ENCODE assay signal across 31 cellular contexts in genomic region chr2:173017657-173018420, GRCh38.
"Had no signal": no experiment of that assay in that cellular context is flagged by ENCODE, and none has a peak within 500 bp of the region (broad histone marks: within the 10 kb centered on the region; RNA-seq: fewer than 3 reads in every experiment).

No MANE protein-coding gene starts in this region.

- H3K4me3 ChIP-seq: adrenal gland, body of pancreas, breast epithelium, K562, Peyer's patch, SJSA1 had no signal

- H3K9me3 ChIP-seq: adrenal gland, body of pancreas, breast epithelium, Peyer's patch, SJSA1, SK-N-SH had no signal

- H3K4me1 ChIP-seq: body of pancreas, breast epithelium, Peyer's patch had no signal

- H3K36me3 ChIP-seq: breast epithelium, Peyer's patch, SJSA1 had no signal

- H3K27me3 ChIP-seq: adrenal gland, body of pancreas, breast epithelium, Peyer's patch, SJSA1 had no signal

- H3K27ac ChIP-seq: body of pancreas, breast epithelium, Peyer's patch, SJSA1 had no signal

- ATAC-seq: activated CD4-positive, alpha-beta T cell treated with anti-CD3 and anti-CD28 coated beads for 36 hours; activated CD4-positive, CD25-positive, alpha-beta regulatory T cell treated with anti-CD3 and anti-CD28 coated beads, Interleukin-2, amount 50 U/mL, for 24 hours; activated naive CD4-positive, alpha-beta T cell treated with anti-CD3 and anti-CD28 coated beads, Interleukin-2, amount 50 U/mL, for 72 hours; activated T-cell treated with anti-CD3 and anti-CD28 coated beads, Interleukin-2, amount 50 U/mL, for 4 hours; body of pancreas; K562; WTC11 had no signal

- DNase-seq: activated CD4-positive, alpha-beta memory T cell treated with anti-CD3 and anti-CD28 coated beads for 36 hours; activated CD4-positive, alpha-beta T cell treated with anti-CD3 and anti-CD28 coated beads for 36 hours; activated CD4-positive, alpha-beta T cell treated with anti-CD3 and anti-CD28 coated beads, Interleukin-2, amount 50 U/mL, for 1 hour; activated CD8-positive, alpha-beta memory T cell treated with anti-CD3 and anti-CD28 coated beads, Interleukin-2, amount 50 U/mL, for 4 hours; activated gamma-delta T cell treated with Interleukin-2 at 50 U/mL for 16 hours; activated naive CD4-positive, alpha-beta T cell treated with anti-CD3 and anti-CD28 coated beads for 36 hours; activated T-cell treated with anti-CD3 and anti-CD28 coated beads for 4 hours; activated T-cell treated with anti-CD3 and anti-CD28 coated beads, Interleukin-2, amount 50 U/mL, for 4 hours; body of pancreas; caudate nucleus; NCI-H1092 treated with DMSO at 0.1 percent for 48 hours; NCI-H1417 treated with DMSO at 0.1 percent for 48 hours; NCI-H187 treated with DMSO at 0.1 percent for 48 hours; NCI-H2081; NCI-H2171 treated with DMSO at 0.1 percent for 48 hours; NCI-H2227 treated with DMSO at 0.1 percent for 48 hours; NCI-H446; NCI-H510A treated with DMSO at 0.1 percent for 48 hours; NCI-H526 treated with DMSO at 0.1 percent for 48 hours; NCI-H774; Peyer's patch; RPMI8226; SHP77 treated with DMSO at 0.1 percent for 48 hours; SK-N-SH had no signal
